ENCODE assay signal across 8 cellular contexts in the genomic region with DNA sequence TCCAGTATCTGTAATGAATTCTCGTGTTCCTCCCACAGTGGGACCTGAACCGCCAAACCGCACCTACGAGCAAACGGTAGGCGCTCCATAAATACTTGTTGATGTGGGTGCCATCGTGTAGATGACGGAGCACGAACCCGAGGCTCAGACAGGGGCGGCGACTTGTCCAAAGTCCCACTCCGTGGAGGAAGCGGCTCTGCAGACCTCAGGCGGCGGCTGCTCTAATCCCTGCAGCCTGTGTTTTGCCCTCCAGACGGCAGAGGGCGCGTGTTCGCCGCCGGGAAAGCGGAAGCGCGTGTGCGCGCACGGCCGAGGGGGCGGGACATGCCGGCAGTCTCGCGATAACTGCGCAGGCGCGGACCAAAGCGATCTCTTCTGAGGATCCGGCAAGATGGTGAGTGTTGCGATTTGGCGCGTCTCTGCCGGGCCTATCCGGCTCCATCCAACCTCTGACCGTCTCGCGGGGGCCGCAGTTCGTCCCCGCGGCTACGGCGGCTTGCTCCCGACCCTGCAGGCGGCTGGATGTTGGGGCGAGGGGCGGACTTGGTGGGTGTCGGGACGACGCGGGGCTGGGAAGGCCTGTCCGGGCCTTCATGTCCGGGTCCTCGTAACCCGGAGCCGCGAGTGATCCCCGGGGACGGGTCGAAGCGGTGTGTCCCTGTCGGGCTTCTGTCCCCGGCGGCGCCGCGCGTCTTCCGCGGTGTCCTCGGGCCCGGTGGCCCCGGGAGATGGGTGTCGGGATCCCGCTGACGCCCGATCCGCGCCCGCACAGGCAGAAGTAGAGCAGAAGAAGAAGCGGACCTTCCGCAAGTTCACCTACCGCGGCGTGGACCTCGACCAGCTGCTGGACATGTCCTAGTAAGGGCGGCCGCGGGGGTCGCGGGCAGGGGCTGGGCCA. TPM values are rescaled to one million over a fixed set of nuclear protein-coding genes. Genes with fewer than 3 reads are reported as not detected.
DNase-seq lines count a peak whose midpoint lies in the region; ATAC-seq and TF ChIP-seq lines count a peak whose summit lies in the region.

A gene (plus strand): TSS at position 362 of the 898 bp plus-strand sequence. CDS start 30 bp downstream, at position 392.

- peak; percentile 81 for ATAC-seq in HG02763 (IDR thresholded peaks at IDR 0.05; ENCODE audit: unreplicated experiment)
- peak; percentile 87 to 91 (median 88) for ATAC-seq in T-cell (replicated peaks in 1 of 4)

- H3K4me1 Mint-ChIP-seq in T-cell (peaks cover 24 to 37% (median 26%) of the 10 kb centered on the region in 3 donors), type B pancreatic cell (ENCODE audit: unreplicated experiment) (peaks cover 8% of the 10 kb centered on the region)

- peak within 1 kb of the TSS; percentile 94 for H3K9ac ChIP-seq in adipocyte (ENCODE audit: low read length)

- no peaks in the 10 kb centered on the region for H3K27me3 ChIP-seq in adipocyte (replicated peaks; ENCODE audit: control insufficient read depth, insufficient read depth, low read length)

- DNase-seq in NCI-H1436 treated with DMSO at 0.1 percent for 48 hours (lab: John Stamatoyannopoulos, UW), result peak; percentile 47
- DNase-seq in T-cell, result peak; percentile 87 to 96 (median 94)
- DNase-seq in adipocyte (ENCODE audit: low read depth), result peak; percentile 98
- DNase-seq in cardiac septum (ENCODE audit: low spot score), result peak; percentile 97
- peak; percentile 91 to 99 (median 94) for DNase-seq in posterior cingulate gyrus
- DNase-seq in type B pancreatic cell (ENCODE audit: extremely low spot score, unreplicated experiment), result peak; percentile 98

- intact Hi-C loops in cardiac septum (cut with DNase I), result loop anchor here (2.0 kb wide), 1 partner anchor 55 kb away; a partner anchor contains a TSS
- intact Hi-C loops in posterior cingulate gyrus (cut with DNase I), result loop anchor here (10.0 kb wide), 1 partner anchor 163 kb away; a partner anchor contains a TSS

- H3K4me3 ChIP-seq in adipocyte (ENCODE audit: low read length), result peak within 1 kb of the TSS; percentile 88

- POLR2A ChIA-PET in T-cell (lab: Charles Lee), result no interaction called here

- H3K4me3 Mint-ChIP-seq in T-cell (peak within 1 kb of the TSS; percentile 96 to 99 (median 97)), type B pancreatic cell (peak within 1 kb of the TSS; percentile 95)

- H3K4me1 ChIP-seq in adipocyte (ENCODE audit: control insufficient read depth, insufficient read depth, low read length), result peaks cover 17% of the 10 kb centered on the region

- TF ChIP-seq CTCF in GM12873 (IDR thresholded peaks at IDR 0.05; ENCODE audit: insufficient read depth, low read depth, low read length, missing control alignments), result peak; percentile 97
- TF ChIP-seq CTCF in type B pancreatic cell (conservative IDR thresholded peaks at IDR 0.05), result peak; percentile 91

- H3K36me3 Mint-ChIP-seq in T-cell, result peaks cover 33% of the 10 kb centered on the region
- peaks cover 9% of the 10 kb centered on the region for H3K36me3 Mint-ChIP-seq in type B pancreatic cell

- H3K27me3 Mint-ChIP-seq in T-cell (no peaks in the 10 kb centered on the region), type B pancreatic cell (no peaks in the 10 kb centered on the region)

- H3K27ac Mint-ChIP-seq in T-cell (peak within 1 kb of the TSS; percentile 98 to 99), type B pancreatic cell (peak within 1 kb of the TSS; percentile 95)

- CTCF ChIA-PET in T-cell (lab: Charles Lee), result no interaction called here

- no peaks in the 10 kb centered on the region for H3K9me3 ChIP-seq in adipocyte (ENCODE audit: control insufficient read depth, low read length)

- H3K36me3 ChIP-seq in adipocyte (ENCODE audit: control insufficient read depth, insufficient read depth, low read length, severe bottlenecking), result peaks cover 58% of the 10 kb centered on the region

- H3K9me3 Mint-ChIP-seq in T-cell, result no peaks in the 10 kb centered on the region
- no peaks in the 10 kb centered on the region for H3K9me3 Mint-ChIP-seq in type B pancreatic cell

RNA-seq across cellular contexts. Expression of the gene that starts here (rescaled TPM):
- total RNA-seq in T-cell (1,000 to 10,000 TPM; 1,731 to 2,353 (median 2,282) TPM), cardiac septum (479 TPM), type B pancreatic cell (ENCODE audit: low replicate concordance) (1,251 and 1,344 TPM in 2 replicates)

Comparison
In these comparisons a context has a peak if more than half of its experiments do, and no peak if none do; other contexts are left out.
1. Peak in every context shown above with its lines: DNase-seq, ATAC-seq and H3K4me3 ChIP-seq.
2. DNase-seq: peak in every context shown above with its lines; median percentile 98 in adipocyte; 98 in type B pancreatic cell; 97 in cardiac septum; 94 in T-cell; 94 in posterior cingulate gyrus; 47 in NCI-H1436 treated with DMSO at 0.1 percent for 48 hours.